In the genomic region with DNA sequence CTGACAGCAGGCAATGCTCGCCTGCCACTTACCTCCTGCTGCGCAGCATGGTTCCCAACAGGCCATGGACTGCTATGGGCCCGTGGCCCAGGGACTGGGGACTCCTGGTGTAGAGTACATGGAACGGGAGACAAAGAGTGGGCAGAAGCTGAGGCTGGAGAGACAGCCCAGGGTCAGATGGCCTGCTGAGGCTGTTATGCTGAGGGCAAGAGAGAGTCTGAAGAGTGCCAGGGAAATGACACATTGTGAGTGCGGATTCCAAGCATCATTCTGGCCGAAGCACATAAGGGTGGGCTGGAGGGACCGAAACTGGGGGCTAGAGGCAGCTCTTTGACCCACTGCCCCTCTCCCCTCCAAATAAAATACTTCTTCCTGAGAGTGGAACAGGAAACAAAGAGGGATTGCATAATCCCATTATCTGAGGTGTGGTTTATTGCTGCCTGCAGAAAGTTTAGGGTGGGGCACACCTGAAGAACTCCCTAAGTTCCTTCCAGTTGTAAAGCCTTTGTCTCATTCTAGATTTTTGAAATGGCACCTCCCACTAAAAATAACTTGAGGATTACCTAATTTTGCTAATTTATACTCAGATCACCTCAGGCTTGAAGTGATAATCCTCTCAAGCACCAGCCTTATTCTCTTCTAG, we compare ENCODE assay signal across 33 cellular contexts.
DNase-seq lines count a peak whose midpoint lies in the region; ATAC-seq and TF ChIP-seq lines count a peak whose summit lies in the region.
"Had no signal": no experiment of that assay in that cellular context is flagged by ENCODE, and none has a peak within 500 bp of the region (broad histone marks: within the 10 kb centered on the region; RNA-seq: fewer than 3 reads in every experiment).

No MANE protein-coding gene starts in this region.

- H4K20me1 ChIP-seq in hepatocyte (ENCODE audit: insufficient read depth, poor library complexity, severe bottlenecking) = no peaks in the 10 kb centered on the region

- H3K27ac ChIP-seq in hepatocyte = peak overlapping the region; percentile 91
- peak overlapping the region; percentile 8 to 59 (median 25) for H3K27ac ChIP-seq in stomach
- no peak overlapping the region for H3K27ac ChIP-seq in caudate nucleus (ENCODE audit: low read depth, low read length)
- H3K27ac ChIP-seq: lower lobe of right lung, SK-N-MC, testis had no signal

- peaks cover 3% of the 10 kb centered on the region for H3K4me1 Mint-ChIP-seq in WTC11
- H3K4me1 Mint-ChIP-seq: CD4-positive, CD25-positive, alpha-beta regulatory T cell had no signal

- POLR2A ChIA-PET in WTC11 (lab: Charles Lee) = no interaction called here

- H3K36me3 ChIP-seq in hepatocyte (replicated peaks; ENCODE audit: insufficient read depth, low read depth) = no peaks in the 10 kb centered on the region
- H3K36me3 ChIP-seq in stomach = no peaks in the 10 kb centered on the region
- H3K36me3 ChIP-seq: lower lobe of right lung had no signal

- no peak overlapping the region for H2AFZ ChIP-seq in hepatocyte

- TF ChIP-seq EP300 in stomach (IDR thresholded peaks at IDR 0.05) = no peak

- intact Hi-C loops in stomach (cut with DNase I; ENCODE audit: low total_unique reads) = no loop called here

- H3K4me2 ChIP-seq in hepatocyte = no peak overlapping the region

- H3K4me1 ChIP-seq in hepatocyte (ENCODE audit: insufficient read depth) = peaks cover 3% of the 10 kb centered on the region
- peaks cover 0 to 16% (median 0%) of the 10 kb centered on the region in 4 donors for H3K4me1 ChIP-seq in stomach
- H3K4me1 ChIP-seq: lower lobe of right lung, testis had no signal

- H3K9me2 ChIP-seq in hepatocyte (replicated peaks; ENCODE audit: insufficient read depth) = no peaks in the 10 kb centered on the region

- no peak overlapping the region for H3K4me3 Mint-ChIP-seq in WTC11
- H3K4me3 Mint-ChIP-seq: CD4-positive, CD25-positive, alpha-beta regulatory T cell; neural crest cell had no signal

- CTCF ChIA-PET in WTC11 (lab: Charles Lee) = no interaction called here

- no peaks in the 10 kb centered on the region for H3K9me3 Mint-ChIP-seq in WTC11

- H3K36me3 Mint-ChIP-seq in WTC11 = no peaks in the 10 kb centered on the region
- H3K36me3 Mint-ChIP-seq: CD4-positive, CD25-positive, alpha-beta regulatory T cell had no signal

- H3K79me2 ChIP-seq in hepatocyte = no peaks in the 10 kb centered on the region

- TF ChIP-seq CTCF in NB4 (IDR thresholded peaks at IDR 0.05; ENCODE audit: low read depth, low read length) (no peak), WTC11 (IDR thresholded peaks at IDR 0.05) (no peak), hepatocyte (IDR thresholded peaks at IDR 0.05; ENCODE audit: poor library complexity) (no peak), stomach (IDR thresholded peaks at IDR 0.05) (no peak)

- H3K4me3 ChIP-seq in NB4 (ENCODE audit: low read depth, low read length) (no peak overlapping the region), hepatocyte (no peak overlapping the region), stomach (no peak overlapping the region)
- H3K4me3 ChIP-seq: dorsolateral prefrontal cortex, GM12878, lower lobe of right lung, SK-N-MC, testis had no signal

- ATAC-seq in WTC11 = no peak; the same call in 1 of the 2 replicates
- no peak for ATAC-seq in SK-N-SH treated with all-trans-retinoic acid at 6 μM for 48 hours
- ATAC-seq: GM12878, HCT116, sciatic nerve had no signal

- no peaks in the 10 kb centered on the region for H3K9me3 ChIP-seq in hepatocyte (ENCODE audit: low read depth)
- H3K9me3 ChIP-seq in stomach = no peaks in the 10 kb centered on the region
- H3K9me3 ChIP-seq: lower lobe of right lung, testis had no signal

- peak; percentile 8 for DNase-seq in NB4 (ENCODE audit: low read depth)
- no peak for DNase-seq in WTC11 (ENCODE audit: low spot score)
- DNase-seq in hepatocyte (ENCODE audit: low spot score) = peak; percentile 23
- DNase-seq in stomach = no peak
- no peak for DNase-seq in NAMALWA (ENCODE audit: low spot score)
- no peak for DNase-seq in caudate nucleus (lab: John Stamatoyannopoulos, UW)
- DNase-seq in NCI-H2171 (lab: John Stamatoyannopoulos, UW) = no peak
- DNase-seq: activated CD4-positive, alpha-beta T cell treated with anti-CD3 and anti-CD28 coated beads for 4 hours; activated CD8-positive, alpha-beta memory T cell treated with anti-CD3 and anti-CD28 coated beads for 24 hours; activated gamma-delta T cell treated with Interleukin-2 at 50 U/mL for 16 hours; CD4-positive, CD25-positive, alpha-beta regulatory T cell; cerebellar nuclear complex; dorsolateral prefrontal cortex; glutamatergic neuron; KG1; kidney; lower lobe of right lung; NCI-H1048; NCI-H2029; NCI-H2227 treated with DMSO at 0.1 percent for 48 hours; NCI-H774; posterior cingulate gyrus; RPMI8226; stimulated activated CD4-positive, alpha-beta T cell treated with anti-CD3 and anti-CD28 coated beads, Interleukin-4, amount 100 ng/mL, for 4 hours; stimulated activated naive CD4-positive, alpha-beta T cell treated with Interleukin-2 at 50 U/mL for 16 hours; T-helper 2 cell; testis had no signal

- 0 out of 2 replicates have a peak overlapping the region, but pooled peaks have one; percentile 1 for H3K27ac Mint-ChIP-seq in WTC11

- 67% methylated on average over 7 of the region's 7 CpGs for WGBS in hepatocyte (ENCODE audit: low lambda C conversion rate, missing lambda C conversion rate)
- 63 to 85% (median 70%) methylated on average over 7 of the region's 7 CpGs for WGBS in stomach, 5 donors

- no peaks in the 10 kb centered on the region for H3K27me3 ChIP-seq in hepatocyte
- no peaks in the 10 kb centered on the region for H3K27me3 ChIP-seq in stomach
- H3K27me3 ChIP-seq: dorsolateral prefrontal cortex, testis had no signal

- TF ChIP-seq POLR2A in NB4 (IDR thresholded peaks at IDR 0.05; ENCODE audit: extremely low read depth, insufficient read length) (no peak), stomach (IDR thresholded peaks at IDR 0.05) (no peak)

- no peaks in the 10 kb centered on the region; the same call in 1 of the 2 replicates for H3K27me3 Mint-ChIP-seq in WTC11 (ENCODE audit: low read depth)

TF ChIP-seq in WTC11, 78 proteins besides CTCF, POLR2A, EP300 and RAD21 (continues in another document):
- TF ChIP-seq ZNF425 (CRISPR knock-in tag; conservative IDR thresholded peaks at IDR 0.05) = no peak
- no peak for TF ChIP-seq NFATC4 (CRISPR knock-in tag; IDR thresholded peaks at IDR 0.05)
- TF ChIP-seq TEAD4 (CRISPR knock-in tag; IDR thresholded peaks at IDR 0.05) = no peak
- no peak for TF ChIP-seq ATF1 (CRISPR knock-in tag; IDR thresholded peaks at IDR 0.05)
- no peak for TF ChIP-seq NFYB (CRISPR knock-in tag; conservative IDR thresholded peaks at IDR 0.05; ENCODE audit: low read depth)
- TF ChIP-seq, protein P1, sequence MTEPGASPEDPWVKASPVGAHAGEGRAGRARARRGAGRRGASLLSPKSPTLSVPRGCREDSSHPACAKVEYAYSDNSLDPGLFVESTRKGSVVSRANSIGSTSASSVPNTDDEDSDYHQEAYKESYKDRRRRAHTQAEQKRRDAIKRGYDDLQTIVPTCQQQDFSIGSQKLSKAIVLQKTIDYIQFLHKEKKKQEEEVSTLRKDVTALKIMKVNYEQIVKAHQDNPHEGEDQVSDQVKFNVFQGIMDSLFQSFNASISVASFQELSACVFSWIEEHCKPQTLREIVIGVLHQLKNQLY (CRISPR knock-in tag; IDR thresholded peaks at IDR 0.05) = no peak

TF ChIP-seq in SK-N-SH treated with all-trans-retinoic acid at 6 μM for 48 hours, 23 proteins besides CTCF, POLR2A, EP300 and RAD21 (continues in another document):
- TF ChIP-seq, protein P2, sequence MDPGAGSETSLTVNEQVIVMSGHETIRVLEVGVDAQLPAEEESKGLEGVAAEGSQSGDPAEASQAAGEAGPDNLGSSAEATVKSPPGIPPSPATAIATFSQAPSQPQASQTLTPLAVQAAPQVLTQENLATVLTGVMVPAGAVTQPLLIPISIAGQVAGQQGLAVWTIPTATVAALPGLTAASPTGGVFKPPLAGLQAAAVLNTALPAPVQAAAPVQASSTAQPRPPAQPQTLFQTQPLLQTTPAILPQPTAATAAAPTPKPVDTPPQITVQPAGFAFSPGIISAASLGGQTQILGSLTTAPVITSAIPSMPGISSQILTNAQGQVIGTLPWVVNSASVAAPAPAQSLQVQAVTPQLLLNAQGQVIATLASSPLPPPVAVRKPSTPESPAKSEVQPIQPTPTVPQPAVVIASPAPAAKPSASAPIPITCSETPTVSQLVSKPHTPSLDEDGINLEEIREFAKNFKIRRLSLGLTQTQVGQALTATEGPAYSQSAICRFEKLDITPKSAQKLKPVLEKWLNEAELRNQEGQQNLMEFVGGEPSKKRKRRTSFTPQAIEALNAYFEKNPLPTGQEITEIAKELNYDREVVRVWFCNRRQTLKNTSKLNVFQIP (CRISPR knock-in tag; IDR thresholded peaks at IDR 0.05; ENCODE audit: borderline replicate concordance, low read depth) = no peak
- no peak for TF ChIP-seq CSRNP3 (CRISPR knock-in tag; IDR thresholded peaks at IDR 0.05)
- TF ChIP-seq PATZ1 (CRISPR knock-in tag; IDR thresholded peaks at IDR 0.05; ENCODE audit: borderline replicate concordance) = no peak
- TF ChIP-seq ESRRG (CRISPR knock-in tag; IDR thresholded peaks at IDR 0.05) = no peak
- TF ChIP-seq ZNF8 (CRISPR knock-in tag; IDR thresholded peaks at IDR 0.05) = no peak
- TF ChIP-seq ISL1 (CRISPR knock-in tag; IDR thresholded peaks at IDR 0.05) = no peak

Comparison
In these comparisons a context has a peak if more than half of its experiments do, and no peak if none do; other contexts are left out.
1. DNase-seq: peak in NB4 (single experiment) and hepatocyte (single experiment); none in WTC11 (single experiment), stomach (single experiment), NAMALWA (single experiment), caudate nucleus (0 of 61) and NCI-H2171 (single experiment).